ENCODE assay signal across 8 cellular contexts in genomic region chr22:22855617-22856308, GRCh38. TPM values are rescaled to one million over a fixed set of nuclear protein-coding genes. Genes with fewer than 3 reads are reported as not detected.
DNase-seq lines count a peak whose midpoint lies in the region; ATAC-seq lines count a peak whose summit lies in the region.

No MANE protein-coding gene starts in this region.

- no peak overlapping the region for H3K27ac ChIP-seq in SJCRH30

- DNase-seq in activated effector memory CD4-positive, alpha-beta T cell treated with anti-CD3 and anti-CD28 coated beads, Interleukin-2, amount 50 U/mL, for 16 hours, result peak; percentile 71
- DNase-seq in activated effector memory CD4-positive, alpha-beta T cell treated with Interleukin-2 at 50 U/mL for 16 hours, result no peak
- peak; percentile 69 to 80 for DNase-seq in SJCRH30
- peak; percentile 24 to 31 for DNase-seq in stimulated activated CD8-positive, alpha-beta memory T cell treated with anti-CD3 and anti-CD28 coated beads, Interleukin-15, amount 100 ng/mL, for 48 hours (ENCODE audit: low read depth in 2 of 2)
- DNase-seq in superior temporal gyrus (ENCODE audit: extremely low spot score), result no peak
- DNase-seq in stimulated activated naive CD4-positive, alpha-beta T cell treated with Interleukin-2 at 50 U/mL for 16 hours (lab: John Stamatoyannopoulos, UW), result no peak

- ATAC-seq in esophagus mucosa, result peak; percentile 24
- no peak for ATAC-seq in HG03159 (IDR thresholded peaks at IDR 0.05; ENCODE audit: unreplicated experiment)

- H3K4me1 ChIP-seq in SJCRH30, result peaks cover 22% of the 10 kb centered on the region

- H3K9me3 ChIP-seq in SJCRH30 (replicated peaks), result no peaks in the 10 kb centered on the region

- no peak overlapping the region for H3K4me3 ChIP-seq in SJCRH30

- no peaks in the 10 kb centered on the region for H3K27me3 ChIP-seq in SJCRH30

- no peaks in the 10 kb centered on the region for H3K36me3 ChIP-seq in SJCRH30

RNA-seq across cellular contexts. Expression of gene IGLL5, which starts 31.9 kb away (rescaled TPM):
- 0.94 and 1.0 TPM in 2 replicates for total RNA-seq in SJCRH30 (2014; rRNA removed; shearing (Covaris generic))
- 1.8 TPM for total RNA-seq in esophagus mucosa

Comparison
In these comparisons a context has a peak if more than half of its experiments do, and no peak if none do; other contexts are left out.
1. DNase-seq: peak in activated effector memory CD4-positive, alpha-beta T cell treated with anti-CD3 and anti-CD28 coated beads, Interleukin-2, amount 50 U/mL, for 16 hours (single experiment), SJCRH30 (2 of 2) and stimulated activated CD8-positive, alpha-beta memory T cell treated with anti-CD3 and anti-CD28 coated beads, Interleukin-15, amount 100 ng/mL, for 48 hours (2 of 2); none in activated effector memory CD4-positive, alpha-beta T cell treated with Interleukin-2 at 50 U/mL for 16 hours (single experiment), superior temporal gyrus (single experiment) and stimulated activated naive CD4-positive, alpha-beta T cell treated with Interleukin-2 at 50 U/mL for 16 hours (single experiment).